In genomic region chr17:31321481-31321880, GRCh38 we compare ENCODE assay signal across 8 cellular contexts. TPM values are rescaled to one million over a fixed set of nuclear protein-coding genes. Genes with fewer than 3 reads are reported as not detected.
A peak's percentile ranks its signal among the peaks of the same experiment; 100 is the strongest.
DNase-seq lines count a peak whose midpoint lies in the region; ATAC-seq lines count a peak whose summit lies in the region.

EVI2A (minus strand) TSS chr17:31321622; CDS start chr17:31319013, 2,609 bp downstream.

- H3K9ac ChIP-seq in GM23248, result peak within 1 kb of the TSS; percentile 17

- peak within 1 kb of the TSS; percentile 71 for H3K4me2 ChIP-seq in GM23248 (ENCODE audit: unreplicated experiment)

- peak within 1 kb of the TSS; percentile 46 for H3K27ac ChIP-seq in GM23248

- no peaks in the 10 kb centered on the region for H3K9me2 ChIP-seq in GM23248 (ENCODE audit: insufficient read depth)

- peaks cover 16% of the 10 kb centered on the region for H3F3A ChIP-seq in GM23248 (ENCODE audit: insufficient read depth)

- peak; percentile 88 for ATAC-seq in activated naive CD4-positive, alpha-beta T cell treated with anti-CD3 and anti-CD28 coated beads, Interleukin-2, amount 50 U/mL, for 72 hours
- ATAC-seq in GM21515 (IDR thresholded peaks at IDR 0.05; ENCODE audit: unreplicated experiment), result no peak
- ATAC-seq in GM19035 (IDR thresholded peaks at IDR 0.05; ENCODE audit: unreplicated experiment), result no peak

- H3K4me1 ChIP-seq in GM23248 (ENCODE audit: insufficient read depth), result peaks cover 20% of the 10 kb centered on the region

- no peaks in the 10 kb centered on the region for H3K27me3 ChIP-seq in GM23248 (replicated peaks; ENCODE audit: insufficient read depth)

- H3K4me3 ChIP-seq in GM23248, result peak within 1 kb of the TSS; percentile 39

- peak; percentile 80 for DNase-seq in GM23248
- peak; percentile 70 for DNase-seq in SKM-1 (lab: John Stamatoyannopoulos, UW; ENCODE audit: unreplicated experiment)
- DNase-seq in activated naive CD4-positive, alpha-beta T cell treated with anti-CD3 and anti-CD28 coated beads, Interleukin-2, amount 50 U/mL, for 72 hours (ENCODE audit: low spot score in 2 of 2), result peak; percentile 62 to 74
- peak; percentile 46 for DNase-seq in hepatic stellate cell (ENCODE audit: low spot score)
- DNase-seq in stimulated activated CD4-positive, alpha-beta T cell treated with anti-CD3 and anti-CD28 coated beads, Interleukin-2, amount 100 ng/mL, for 4 hours (ENCODE audit: low read depth), result peak; percentile 75
- no peak for DNase-seq in NCI-H526 treated with DMSO at 0.1 percent for 48 hours (lab: John Stamatoyannopoulos, UW)

- H3K9me3 ChIP-seq in GM23248 (ENCODE audit: low read depth), result no peaks in the 10 kb centered on the region

- H3K27ac Mint-ChIP-seq in activated naive CD4-positive, alpha-beta T cell treated with anti-CD3 and anti-CD28 coated beads, Interleukin-2, amount 50 U/mL, for 72 hours, result peak within 1 kb of the TSS; percentile 94 to 97

- no peaks in the 10 kb centered on the region for H3K9me3 Mint-ChIP-seq in activated naive CD4-positive, alpha-beta T cell treated with anti-CD3 and anti-CD28 coated beads, Interleukin-2, amount 50 U/mL, for 72 hours

- 32 to 35% methylated on average over 3 of the region's 3 CpGs for WGBS in GM23248 (ENCODE audit: low coverage in 1 of 2, low lambda C conversion rate in 2 of 2, missing lambda C conversion rate in 2 of 2), 2 experiments

- H3K79me2 ChIP-seq in GM23248 (ENCODE audit: insufficient read depth), result 0 out of 2 replicates have a peak, but pooled peaks cover 4% of the 10 kb centered on the region

- H3K36me3 Mint-ChIP-seq in activated naive CD4-positive, alpha-beta T cell treated with anti-CD3 and anti-CD28 coated beads, Interleukin-2, amount 50 U/mL, for 72 hours, result peaks cover 8 to 12% of the 10 kb centered on the region in 2 donors

- no peaks in the 10 kb centered on the region for H3K36me3 ChIP-seq in GM23248 (ENCODE audit: low read depth)

- H2AFZ ChIP-seq in GM23248, result no peak within 1 kb of the TSS

- in situ Hi-C loops in GM23248 (cut with MboI), result no loop called here

- no peaks in the 10 kb centered on the region for H4K20me1 ChIP-seq in GM23248 (ENCODE audit: insufficient read depth)

RNA-seq across cellular contexts. Expression of gene EVI2A, which starts in this region (rescaled TPM):
- total RNA-seq in GM23248 (2014; rRNA removed; shearing (Covaris generic)), result 0.86 and 0.89 TPM in 2 replicates
- 0.40 and 0.62 TPM in 2 replicates for polyA plus RNA-seq in GM23248 (2016; fragmentation: Nextera tagmentation; extraction: Ambion mirVana)
- 10 to 100 TPM; 16.3 to 22.0 TPM for total RNA-seq in activated naive CD4-positive, alpha-beta T cell treated with anti-CD3 and anti-CD28 coated beads, Interleukin-2, amount 50 U/mL, for 72 hours

Comparison
In these comparisons a context has a peak if more than half of its experiments do, and no peak if none do; other contexts are left out.
1. Peak in DNase-seq, H3K4me3 ChIP-seq, H3K27ac ChIP-seq, H3K9ac ChIP-seq and H3K4me2 ChIP-seq in GM23248; RNA of the gene not detected or under 1 TPM.
2. ATAC-seq: peak in activated naive CD4-positive, alpha-beta T cell treated with anti-CD3 and anti-CD28 coated beads, Interleukin-2, amount 50 U/mL, for 72 hours (2 of 2); none in GM21515 (single experiment) and GM19035 (single experiment).